ENCODE assay signal across 8 cellular contexts in the genomic region with DNA sequence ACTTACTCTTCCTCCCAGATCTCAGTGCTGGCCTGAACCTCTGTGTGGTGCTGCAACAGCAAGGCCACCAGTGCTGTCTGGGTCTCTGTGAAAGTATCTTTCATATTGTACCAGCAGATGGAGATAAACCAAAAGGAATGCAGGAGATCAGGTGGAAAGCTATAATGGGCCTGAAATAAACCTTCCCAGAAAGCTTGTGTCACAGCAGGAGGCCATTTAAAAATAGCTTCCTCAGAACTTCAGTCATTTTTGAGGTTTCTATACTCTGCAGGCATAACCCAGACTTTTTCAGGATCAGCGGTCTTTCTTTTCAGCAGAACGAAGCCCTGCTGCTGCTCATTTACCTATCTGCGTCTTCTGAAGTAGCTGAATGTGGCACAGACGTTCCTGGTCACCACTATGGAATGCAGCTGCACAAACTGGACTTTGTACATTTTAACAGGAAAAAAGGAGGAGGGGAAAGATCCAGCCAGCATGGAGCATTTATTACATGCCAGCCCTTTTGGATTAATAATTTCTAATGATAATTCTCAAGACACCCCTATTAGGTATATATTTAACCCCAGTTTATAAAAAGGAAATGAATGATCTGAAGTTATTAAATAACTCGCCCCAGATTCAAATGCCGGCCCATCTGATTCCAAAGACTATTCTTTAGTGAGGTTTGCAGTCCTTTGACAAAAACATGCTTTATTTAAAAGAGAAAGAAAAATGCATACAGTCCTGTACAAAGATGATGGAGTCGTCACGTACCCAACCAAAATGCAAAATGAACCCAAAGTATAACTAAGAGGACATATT.
DNase-seq lines count a peak whose midpoint lies in the region; ATAC-seq, FAIRE-seq and TF ChIP-seq lines count a peak whose summit lies in the region.

No MANE protein-coding gene starts in this region.

- no peak overlapping the region for H3K9ac ChIP-seq in IMR-90 (ENCODE audit: low read depth, low read length)
- H3K9ac ChIP-seq in endocrine pancreas (ENCODE audit: control insufficient read depth, insufficient read depth, low read length), result no peak overlapping the region

- no peak overlapping the region for H2AK9ac ChIP-seq in IMR-90 (replicated peaks; ENCODE audit: low read depth, low read length, poor library complexity)

- no peaks in the 10 kb centered on the region for H3K9me3 Mint-ChIP-seq in mesothelial cell of epicardium

- TF ChIP-seq RAD21 in IMR-90 (IDR thresholded peaks at IDR 0.05; ENCODE audit: low read length), result peak; percentile 84

- H3K4me2 ChIP-seq in IMR-90 (ENCODE audit: low read depth, low read length), result peak overlapping the region; percentile 48

- DNase-seq in D721Med (ENCODE audit: insufficient read length, low spot score), result no peak
- DNase-seq in IMR-90, result peak; percentile 82
- peak; percentile 44 for DNase-seq in SHP77 treated with DMSO at 0.1 percent for 48 hours (lab: John Stamatoyannopoulos, UW)
- no peak for DNase-seq in mesothelial cell of epicardium (ENCODE audit: low spot score in 2 of 2, unreplicated experiment in 2 of 2)
- no peak for DNase-seq in GM19239 (ENCODE audit: insufficient read length, low spot score)
- no peak for DNase-seq in activated CD4-positive, alpha-beta T cell treated with anti-CD3 and anti-CD28 coated beads, Interleukin-2, amount 50 U/mL, for 1 hour

- CTCF ChIA-PET in IMR-90 (lab: Yijun Ruan, JAX), result interaction anchor here (0.5 to 2.3 kb wide), 25 partner anchors 10 to 479 kb away, joined by 3 to 19 read pairs (median 3); partner anchors contain the start of gene MANBA

- TF ChIP-seq POLR2A in IMR-90 (IDR thresholded peaks at IDR 0.05; ENCODE audit: low read depth, low read length), result no peak

- POLR2A ChIA-PET in IMR-90 (lab: Charles Lee; ENCODE audit: unreplicated experiment), result no interaction called here

- no peak overlapping the region for H2BK20ac ChIP-seq in IMR-90 (ENCODE audit: low read depth, low read length)

- H3K27me3 ChIP-seq in IMR-90 (ENCODE audit: control insufficient read depth, insufficient read depth, low read length) (no peaks in the 10 kb centered on the region), endocrine pancreas (ENCODE audit: control insufficient read depth, insufficient read depth, low read length) (no peaks in the 10 kb centered on the region)

- no peak overlapping the region for H3K23ac ChIP-seq in IMR-90 (ENCODE audit: low read depth, low read length)

- H3K4me1 Mint-ChIP-seq in mesothelial cell of epicardium, result peaks cover 11% of the 10 kb centered on the region

- H2AFZ ChIP-seq in IMR-90 (replicated peaks; ENCODE audit: low read length, poor library complexity), result peak overlapping the region; percentile 37

- 0 out of 2 replicates have a peak overlapping the region, but pooled peaks have one; percentile 18 for H2BK120ac ChIP-seq in IMR-90 (ENCODE audit: low read depth, low read length)

- no peaks in the 10 kb centered on the region for H3K79me1 ChIP-seq in IMR-90 (ENCODE audit: low read depth in 1 of 2, low read length in 2 of 2)

- whole genome bisulfite sequencing in IMR-90 (ENCODE audit: extremely low coverage in 2 of 2, insufficient read length in 1 of 2), 2 experiments, result no CpG with 5 or more reads among the region's 8 CpGs

- peak overlapping the region; percentile 59 for H3K27ac Mint-ChIP-seq in mesothelial cell of epicardium

- ATAC-seq in GM18907 (IDR thresholded peaks at IDR 0.05; ENCODE audit: unreplicated experiment) (peak; percentile 46), IMR-90 (ENCODE audit: low read depth) (peak; percentile 89)

- H3K14ac ChIP-seq in IMR-90 (replicated peaks; ENCODE audit: low read depth, low read length), result no peak overlapping the region

- peaks cover 2% of the 10 kb centered on the region for H3K36me3 Mint-ChIP-seq in mesothelial cell of epicardium

- FAIRE-seq in D721Med (lab: Jason Lieb, UNC) (no peak), GM19239 (lab: Jason Lieb, UNC) (no peak)

- no peak overlapping the region for H2BK15ac ChIP-seq in IMR-90 (ENCODE audit: low read depth, low read length)

- peak; percentile 43 for TF ChIP-seq CTCF in D721Med (IDR thresholded peaks at IDR 0.05; ENCODE audit: insufficient read depth, missing control alignments)
- TF ChIP-seq CTCF in IMR-90 (conservative IDR thresholded peaks at IDR 0.05; ENCODE audit: low read depth, low read length), result peak; percentile 72
- TF ChIP-seq CTCF in mesothelial cell of epicardium (IDR thresholded peaks at IDR 0.05; ENCODE audit: unreplicated experiment), result peak; percentile 37

- no peak overlapping the region for H3K18ac ChIP-seq in IMR-90 (ENCODE audit: low read depth, low read length)

- peak overlapping the region; percentile 40 for H3K4me3 Mint-ChIP-seq in mesothelial cell of epicardium

- H3K56ac ChIP-seq in IMR-90 (ENCODE audit: extremely low read depth, insufficient read depth, low read length), result no peak overlapping the region

- H4K8ac ChIP-seq in IMR-90 (ENCODE audit: low read depth in 2 of 2, low read length in 2 of 2), result no peak overlapping the region

- H4K20me1 ChIP-seq in IMR-90 (ENCODE audit: insufficient read depth, low read length), result no peaks in the 10 kb centered on the region; the same call in 1 of the 2 replicates

- H3K9me3 ChIP-seq in IMR-90 (ENCODE audit: control insufficient read depth, insufficient read depth, low read length) (no peaks in the 10 kb centered on the region), endocrine pancreas (ENCODE audit: control insufficient read depth, low read length) (no peaks in the 10 kb centered on the region)

- H3K9me1 ChIP-seq in IMR-90 (ENCODE audit: insufficient read depth, low read length), result no peaks in the 10 kb centered on the region; the same call in 1 of the 2 replicates

- H3K4me3 ChIP-seq in IMR-90 (ENCODE audit: insufficient read depth, low read depth, low read length) (peak overlapping the region; percentile 2; the same call in 1 of the 2 replicates), endocrine pancreas (ENCODE audit: control insufficient read depth, insufficient read depth, low read length) (peak overlapping the region; percentile 77)

- intact Hi-C loops in IMR-90 (cut with micrococcal nuclease), result loop anchor here (1.0 to 10.0 kb wide), 10 partner anchors 141 to 1311 kb away; partner anchors contain the start of genes BDH2, CISD2, MANBA and SLC39A8

- H3K4me1 ChIP-seq in IMR-90 (ENCODE audit: control insufficient read depth, insufficient read depth, low read length) (peaks cover 7% of the 10 kb centered on the region), endocrine pancreas (ENCODE audit: control insufficient read depth, insufficient read depth, low read length) (peaks cover 6% of the 10 kb centered on the region)

- H2AK5ac ChIP-seq in IMR-90 (ENCODE audit: low read depth, low read length), result no peak overlapping the region

- no peak overlapping the region for H3K4ac ChIP-seq in IMR-90 (ENCODE audit: low read depth, low read length)

- no peak overlapping the region for H2BK5ac ChIP-seq in IMR-90 (ENCODE audit: low read depth, low read length, poor library complexity, severe bottlenecking)

- H3K36me3 ChIP-seq in IMR-90 (ENCODE audit: control insufficient read depth, insufficient read depth, low read length), result peaks cover 7% of the 10 kb centered on the region
- peaks cover 2% of the 10 kb centered on the region for H3K36me3 ChIP-seq in endocrine pancreas (ENCODE audit: control insufficient read depth, insufficient read depth, low read length)

- no TSS peak for BruUV-seq in IMR-90 (replicated peaks; lab: Mats Ljungman, UMichigan)

- H4K91ac ChIP-seq in IMR-90 (ENCODE audit: insufficient read depth, low read depth, low read length), result no peak overlapping the region

- no peak overlapping the region for H3K27ac ChIP-seq in IMR-90 (ENCODE audit: insufficient read depth, low read length)

- no peaks in the 10 kb centered on the region for H3K27me3 Mint-ChIP-seq in mesothelial cell of epicardium (ENCODE audit: low read depth)

- dilution Hi-C loops in IMR-90 (cut with HindIII; ENCODE audit: low sequenced_read_pairs, unreplicated experiment), result loop anchor here (25.0 kb wide), 1 partner anchor 391 kb away; the partner anchor contains the start of gene SLC9B1

- in situ Hi-C loops in IMR-90 (cut with MboI; ENCODE audit: low sequenced_read_pairs), result loop anchor here (5.0 kb wide), 1 partner anchor 466 kb away; no protein-coding TSS in a partner anchor

- no peak overlapping the region for H4K5ac ChIP-seq in IMR-90 (ENCODE audit: low read depth, low read length)

TF ChIP-seq in IMR-90, 13 proteins besides CTCF, POLR2A, EP300 and RAD21:
- TF ChIP-seq CEBPB (IDR thresholded peaks at IDR 0.05; ENCODE audit: low read depth, low read length) (peak; percentile 24; the same call in 1 of the 2 replicates), SMC3 (IDR thresholded peaks at IDR 0.05; ENCODE audit: low read depth, low read length) (peak; percentile 75), CHD1 (IDR thresholded peaks at IDR 0.05; ENCODE audit: low read depth, low read length) (no peak), MAFK (IDR thresholded peaks at IDR 0.05; ENCODE audit: low read depth, low read length) (no peak)

Comparison
In these comparisons a context has a peak if more than half of its experiments do, and no peak if none do; other contexts are left out.
1. DNase-seq: peak in IMR-90 (single experiment) and SHP77 treated with DMSO at 0.1 percent for 48 hours (single experiment); none in D721Med (single experiment), mesothelial cell of epicardium (0 of 2), GM19239 (single experiment) and activated CD4-positive, alpha-beta T cell treated with anti-CD3 and anti-CD28 coated beads, Interleukin-2, amount 50 U/mL, for 1 hour (single experiment).
2. Peak in every context shown above with its lines, with median percentiles within 50 percentile points of each other: CTCF ChIP-seq.